ENCODE assay signal across 28 cellular contexts in genomic region chr7:55594870-55595269, GRCh38.
"Had no signal": no experiment of that assay in that cellular context is flagged by ENCODE, and none has a peak within 500 bp of the region (broad histone marks: within the 10 kb centered on the region; RNA-seq: fewer than 3 reads in every experiment).

No MANE protein-coding gene starts in this region.

- H3K27me3 ChIP-seq: colonic mucosa, gastrocnemius medialis had no signal

- H3K4me3 Mint-ChIP-seq: dendritic cell treated with granulocyte-macrophage colony-stimulating factor and Interleukin-4, amounts not matched to agents 40 ng/mL and 50 ng/mL, for 4 days; effector memory CD8-positive, alpha-beta T cell; endodermal cell had no signal

- H3K4me1 Mint-ChIP-seq: endodermal cell had no signal

- H3K4me3 ChIP-seq: colonic mucosa, coronary artery, dorsolateral prefrontal cortex, esophagus muscularis mucosa, esophagus squamous epithelium, gastrocnemius medialis, gastroesophageal sphincter, heart left ventricle, heart right ventricle had no signal

- H3K9me3 ChIP-seq: colonic mucosa, esophagus muscularis mucosa, esophagus squamous epithelium, gastrocnemius medialis, gastroesophageal sphincter, heart left ventricle, heart right ventricle had no signal

- H3K27ac ChIP-seq: colonic mucosa, coronary artery, dorsolateral prefrontal cortex, epithelial cell of prostate, esophagus muscularis mucosa, esophagus squamous epithelium, foreskin keratinocyte, gastrocnemius medialis, gastroesophageal sphincter, heart left ventricle, heart right ventricle had no signal

- FAIRE-seq: colon, endometrium, endothelial cell of umbilical vein, frontal cortex had no signal

- H3K4me1 ChIP-seq: colonic mucosa, foreskin keratinocyte had no signal

- H3K9me3 Mint-ChIP-seq: dendritic cell treated with granulocyte-macrophage colony-stimulating factor and Interleukin-4, amounts not matched to agents 40 ng/mL and 50 ng/mL, for 4 days; effector memory CD8-positive, alpha-beta T cell; endodermal cell had no signal

- H3K27ac Mint-ChIP-seq: dendritic cell treated with granulocyte-macrophage colony-stimulating factor and Interleukin-4, amounts not matched to agents 40 ng/mL and 50 ng/mL, for 4 days; effector memory CD8-positive, alpha-beta T cell; endodermal cell had no signal

- H3K36me3 ChIP-seq: colonic mucosa, esophagus muscularis mucosa, esophagus squamous epithelium, gastrocnemius medialis, gastroesophageal sphincter, heart left ventricle, heart right ventricle had no signal

- DNase-seq: colonic mucosa; cortex of kidney; dermis blood vessel endothelial cell; dorsolateral prefrontal cortex; effector CD4-positive, alpha-beta T cell; effector CD8-positive, alpha-beta T cell; effector memory CD4-positive, alpha-beta T cell; effector memory CD8-positive, alpha-beta T cell; erythroblast; esophagus squamous epithelium; foreskin fibroblast; foreskin keratinocyte; foreskin melanocyte; gastrocnemius medialis; glutamatergic neuron; heart left ventricle; heart right ventricle had no signal

- ATAC-seq: effector memory CD8-positive, alpha-beta T cell; esophagus mucosa; gastrocnemius medialis; gastroesophageal sphincter; heart left ventricle; heart right ventricle had no signal
